ENCODE assay signal across 1 cellular context in genomic region chr6:41071501-41071922, GRCh38.
A peak's percentile ranks its signal among the peaks of the same experiment; 100 is the strongest.
TF ChIP-seq lines count a peak whose summit lies in the region.

No MANE protein-coding gene starts in this region.

TF ChIP-seq in K562, 482 proteins besides CTCF, POLR2A, EP300 and RAD21 (continued from another document):
- TF ChIP-seq UBTF (IDR thresholded peaks at IDR 0.05; ENCODE audit: borderline replicate concordance in 1 of 2, low read depth in 2 of 2, low read length in 2 of 2), result peak in 1 of 2 experiments; percentile 90; a peak in 1 of 4 replicates
- no peak for TF ChIP-seq ZNF41 (CRISPR knock-in tag; conservative IDR thresholded peaks at IDR 0.05)
- TF ChIP-seq PTTG1 (tag; IDR thresholded peaks at IDR 0.05; ENCODE audit: low read depth), result no peak
- TF ChIP-seq THRAP3 (IDR thresholded peaks at IDR 0.05; ENCODE audit: borderline replicate concordance), result 0 out of 2 replicates have a peak, but pooled peaks have one; percentile 23
- TF ChIP-seq DACH1 (IDR thresholded peaks at IDR 0.05; ENCODE audit: partially characterized antibody), result no peak
- TF ChIP-seq RBBP5 (IDR thresholded peaks at IDR 0.05; ENCODE audit: borderline replicate concordance, insufficient read depth, low read length, poor library complexity, severe bottlenecking), result peak; percentile 36
- no peak for TF ChIP-seq KAT7 (CRISPR knock-in tag; IDR thresholded peaks at IDR 0.05; ENCODE audit: borderline replicate concordance)
- TF ChIP-seq BRD4 (IDR thresholded peaks at IDR 0.05), result 0 out of 2 replicates have a peak, but pooled peaks have one; percentile 6
- no peak for TF ChIP-seq NFXL1 (CRISPR knock-in tag; IDR thresholded peaks at IDR 0.05)
- peak; percentile 88 for TF ChIP-seq POLR2AphosphoS5 (IDR thresholded peaks at IDR 0.05; ENCODE audit: control insufficient read depth, insufficient read depth, low read depth, low read length)
